24 cellular contexts compared by ENCODE assay signal in genomic region chr5:174464504-174465165, GRCh38.
DNase-seq lines count a peak whose midpoint lies in the region; ATAC-seq, FAIRE-seq and TF ChIP-seq lines count a peak whose summit lies in the region.
"Had no signal": no experiment of that assay in that cellular context is flagged by ENCODE, and none has a peak within 500 bp of the region (broad histone marks: within the 10 kb centered on the region; RNA-seq: fewer than 3 reads in every experiment).

No MANE protein-coding gene starts in this region.

- no peaks in the 10 kb centered on the region for H3F3A ChIP-seq in GM23338 (replicated peaks; ENCODE audit: low read depth)

- H3K27ac Mint-ChIP-seq in GM23338 (peak overlapping the region; percentile 83; the same call in 1 of the 2 replicates), astrocyte (ENCODE audit: unreplicated experiment) (no peak overlapping the region)
- H3K27ac Mint-ChIP-seq: dendritic cell treated with granulocyte-macrophage colony-stimulating factor and Interleukin-4, amounts not matched to agents 40 ng/mL and 50 ng/mL, for 4 days; memory B cell; stimulated activated naive CD8-positive, alpha-beta T cell treated with anti-CD3 and anti-CD28 coated beads, Interleukin-15, amount 100 ng/mL, for 72 hours; T-helper 2 cell treated with Interferon-gamma antibody and Interleukin-4, amounts not matched to agents 5 μg/mL and 100 μg/mL, for 36 hours had no signal

- intact Hi-C loops in A673 (cut with micrococcal nuclease; ENCODE audit: unreplicated experiment), result no loop called here

- H3K36me3 ChIP-seq in A673 (ENCODE audit: insufficient read depth, low read length, poor library complexity, severe bottlenecking), result no peaks in the 10 kb centered on the region
- H3K36me3 ChIP-seq in GM23338 (ENCODE audit: insufficient read depth), result no peaks in the 10 kb centered on the region
- no peaks in the 10 kb centered on the region for H3K36me3 ChIP-seq in astrocyte (ENCODE audit: insufficient read depth, low read length)
- no peaks in the 10 kb centered on the region for H3K36me3 ChIP-seq in keratinocyte (ENCODE audit: control insufficient read depth in 2 of 2, extremely low read depth in 1 of 2, insufficient read depth in 2 of 2, low read length in 2 of 2)
- H3K36me3 ChIP-seq: ascending aorta, heart right ventricle, right atrium auricular region had no signal

- dilution Hi-C loops in keratinocyte (cut with MboI; ENCODE audit: extremely low pct_ligation_motif_present, low sequenced_read_pairs), result no loop called here

- H3K9me3 Mint-ChIP-seq in GM23338 (no peaks in the 10 kb centered on the region; the same call in 2 of the 3 replicates), astrocyte (ENCODE audit: unreplicated experiment) (peaks cover 6% of the 10 kb centered on the region)

- TF ChIP-seq CTCF in A673 (conservative IDR thresholded peaks at IDR 0.05; ENCODE audit: low read depth, low read length) (peak; percentile 35; the same call in 1 of the 2 replicates), GM23338 (conservative IDR thresholded peaks at IDR 0.05; ENCODE audit: low read depth in 2 of 2) (peak in 1 of 2 experiments; percentile 54; a peak in 3 of 4 replicates), astrocyte (IDR thresholded peaks at IDR 0.05; ENCODE audit: insufficient read depth, low read depth, low read length) (peak; percentile 20), keratinocyte (optimal IDR thresholded peaks at IDR 0.05 in 1 of 3, IDR thresholded peaks at IDR 0.05 in 1 of 3, conservative IDR thresholded peaks at IDR 0.05 in 1 of 3; ENCODE audit: extremely low read depth in 1 of 3, insufficient read depth in 2 of 3, low read length in 3 of 3) (peak in 2 of 3 experiments; percentile 13 to 38)

- H3K4me1 Mint-ChIP-seq in GM23338 (peaks cover 20% of the 10 kb centered on the region), astrocyte (ENCODE audit: low read depth, unreplicated experiment) (no peaks in the 10 kb centered on the region)
- H3K4me1 Mint-ChIP-seq: memory B cell had no signal

- H3K4me3 ChIP-seq in A673 (ENCODE audit: low read depth, low read length, poor library complexity, severe bottlenecking) (no peak overlapping the region), GM23338 (no peak overlapping the region), astrocyte (ENCODE audit: insufficient read depth, low read depth, low read length) (no peak overlapping the region), keratinocyte (ENCODE audit: control insufficient read depth in 2 of 3, extremely low read depth in 1 of 3, insufficient read depth in 2 of 3, low read depth in 1 of 3, low read length in 3 of 3) (no peak overlapping the region)
- H3K4me3 ChIP-seq: ascending aorta, heart right ventricle, right atrium auricular region had no signal

- CTCF ChIA-PET in A673 (lab: Charles Lee), result no interaction called here

- no peak overlapping the region for H3K4me3 Mint-ChIP-seq in GM23338
- no peak overlapping the region for H3K4me3 Mint-ChIP-seq in astrocyte (ENCODE audit: unreplicated experiment)
- H3K4me3 Mint-ChIP-seq: dendritic cell treated with granulocyte-macrophage colony-stimulating factor and Interleukin-4, amounts not matched to agents 40 ng/mL and 50 ng/mL, for 4 days; memory B cell; stimulated activated naive CD8-positive, alpha-beta T cell treated with anti-CD3 and anti-CD28 coated beads, Interleukin-15, amount 100 ng/mL, for 72 hours; T-helper 2 cell treated with Interferon-gamma antibody and Interleukin-4, amounts not matched to agents 5 μg/mL and 100 μg/mL, for 36 hours had no signal

- H3K4me1 ChIP-seq in A673 (ENCODE audit: insufficient read depth, low read length, poor library complexity, severe bottlenecking), result no peaks in the 10 kb centered on the region
- peaks cover 12% of the 10 kb centered on the region for H3K4me1 ChIP-seq in GM23338 (ENCODE audit: insufficient read depth)
- H3K4me1 ChIP-seq in astrocyte (ENCODE audit: insufficient read depth, low read length), result no peaks in the 10 kb centered on the region
- peaks cover 12% of the 10 kb centered on the region for H3K4me1 ChIP-seq in keratinocyte (ENCODE audit: control insufficient read depth, extremely low read depth, insufficient read depth, low read length)
- H3K4me1 ChIP-seq: ascending aorta, heart right ventricle, right atrium auricular region had no signal

- H3K9me1 ChIP-seq in keratinocyte (ENCODE audit: control insufficient read depth, extremely low read depth, insufficient read depth, low read length), result no peaks in the 10 kb centered on the region

- H3K27me3 Mint-ChIP-seq in GM23338 (ENCODE audit: insufficient read depth, low read depth, poor library complexity) (no peaks in the 10 kb centered on the region), astrocyte (ENCODE audit: low read depth, unreplicated experiment) (peaks cover 12% of the 10 kb centered on the region)

- FAIRE-seq in astrocyte (lab: Jason Lieb, UNC), result no peak
- no peak for FAIRE-seq in keratinocyte (lab: Jason Lieb, UNC)
- FAIRE-seq: kidney had no signal

- H3K27ac ChIP-seq in A673 (ENCODE audit: low read depth, low read length, poor library complexity, severe bottlenecking) (no peak overlapping the region), GM23338 (ENCODE audit: low read depth) (no peak overlapping the region), astrocyte (ENCODE audit: low read depth, low read length) (no peak overlapping the region), keratinocyte (ENCODE audit: control insufficient read depth, insufficient read depth, low read length) (no peak overlapping the region)
- H3K27ac ChIP-seq: ascending aorta, heart right ventricle, right atrium auricular region had no signal

- H3K9ac ChIP-seq in astrocyte (ENCODE audit: low read length) (no peak overlapping the region), keratinocyte (ENCODE audit: control insufficient read depth, extremely low read depth, insufficient read depth, low read length) (no peak overlapping the region)

- no TSS peak for BruUV-seq in A673 (replicated peaks; lab: Mats Ljungman, UMichigan)

- no peak overlapping the region for H3K4me2 ChIP-seq in GM23338
- no peak overlapping the region for H3K4me2 ChIP-seq in astrocyte (ENCODE audit: low read length)
- H3K4me2 ChIP-seq in keratinocyte (ENCODE audit: control insufficient read depth, extremely low read depth, insufficient read depth, low read depth, low read length), result no peak overlapping the region

- no peaks in the 10 kb centered on the region for H3K9me3 ChIP-seq in A673 (ENCODE audit: low read depth, low read length, poor library complexity, severe bottlenecking)
- H3K9me3 ChIP-seq in astrocyte (ENCODE audit: insufficient read depth, low read depth, low read length), result no peaks in the 10 kb centered on the region
- no peaks in the 10 kb centered on the region for H3K9me3 ChIP-seq in keratinocyte (ENCODE audit: control insufficient read depth, low read depth, low read length)
- H3K9me3 ChIP-seq: heart right ventricle, right atrium auricular region had no signal

- no peaks in the 10 kb centered on the region for H3K79me2 ChIP-seq in GM23338 (replicated peaks; ENCODE audit: insufficient read depth)
- no peaks in the 10 kb centered on the region for H3K79me2 ChIP-seq in astrocyte (ENCODE audit: insufficient read depth, low read length)
- H3K79me2 ChIP-seq in keratinocyte (ENCODE audit: control insufficient read depth, insufficient read depth, low read length), result no peaks in the 10 kb centered on the region

- ATAC-seq in GM23338 (peak; percentile 63), GM18867 (IDR thresholded peaks at IDR 0.05; ENCODE audit: unreplicated experiment) (no peak)
- ATAC-seq: esophagus mucosa; heart right ventricle; stimulated activated naive CD8-positive, alpha-beta T cell treated with anti-CD3 and anti-CD28 coated beads, Interleukin-15, amount 100 ng/mL, for 72 hours had no signal

- DNase-seq in A673 (ENCODE audit: low spot score), result no peak
- DNase-seq in GM23338 (ENCODE audit: low spot score), result peak; percentile 39
- no peak for DNase-seq in astrocyte (ENCODE audit: low read depth)
- no peak for DNase-seq in keratinocyte (ENCODE audit: low read depth, low spot score)
- no peak for DNase-seq in foreskin melanocyte
- DNase-seq in activated CD4-positive, CD25-positive, alpha-beta regulatory T cell (lab: John Stamatoyannopoulos, UW), result no peak
- DNase-seq in NCI-H146 (lab: John Stamatoyannopoulos, UW), result no peak
- DNase-seq: ACHN; activated CD4-positive, alpha-beta T cell treated with anti-CD3 and anti-CD28 coated beads for 48 hours; activated naive CD4-positive, alpha-beta T cell; GDM1; heart right ventricle; kidney; NCI-H2081 treated with DMSO at 0.1 percent for 48 hours; NCI-H510A treated with DMSO at 0.1 percent for 48 hours; SHP77 treated with DMSO at 0.1 percent for 48 hours; stimulated activated naive CD8-positive, alpha-beta T cell treated with anti-CD3 and anti-CD28 coated beads, Interleukin-15, amount 100 ng/mL, for 72 hours had no signal

- H3K36me3 Mint-ChIP-seq in GM23338 (ENCODE audit: low read depth) (no peaks in the 10 kb centered on the region), astrocyte (ENCODE audit: low read depth, unreplicated experiment) (no peaks in the 10 kb centered on the region)
- H3K36me3 Mint-ChIP-seq: memory B cell had no signal

- H2AFZ ChIP-seq in GM23338 (peak overlapping the region; percentile 83), astrocyte (ENCODE audit: low read depth, low read length) (no peak overlapping the region), keratinocyte (ENCODE audit: control insufficient read depth, low read length) (no peak overlapping the region)

- H4K20me1 ChIP-seq in GM23338 (replicated peaks; ENCODE audit: insufficient read depth), result no peaks in the 10 kb centered on the region
- H4K20me1 ChIP-seq in astrocyte (ENCODE audit: insufficient read depth, low read length), result no peaks in the 10 kb centered on the region
- H4K20me1 ChIP-seq in keratinocyte (ENCODE audit: control insufficient read depth, extremely low read depth, insufficient read depth, low read length), result no peaks in the 10 kb centered on the region

- H3K27me3 ChIP-seq in A673 (replicated peaks; ENCODE audit: insufficient read depth, low read depth, low read length, poor library complexity) (no peaks in the 10 kb centered on the region), GM23338 (ENCODE audit: insufficient read depth) (no peaks in the 10 kb centered on the region), astrocyte (ENCODE audit: insufficient read depth, low read length) (no peaks in the 10 kb centered on the region), keratinocyte (ENCODE audit: control insufficient read depth, extremely low read depth, insufficient read depth, low read length) (no peaks in the 10 kb centered on the region)
- H3K27me3 ChIP-seq: ascending aorta, right atrium auricular region had no signal

- no peaks in the 10 kb centered on the region for H3K9me2 ChIP-seq in GM23338 (ENCODE audit: insufficient read depth)

- POLR2A ChIA-PET in A673 (lab: Charles Lee; ENCODE audit: low non-redundant PET), result no interaction called here

TF ChIP-seq in GM23338, 12 proteins besides CTCF, POLR2A, EP300 and RAD21 (continues in another document):
- TF ChIP-seq ZNF114 (CRISPR knock-in tag; IDR thresholded peaks at IDR 0.05) (no peak), STAT1 (IDR thresholded peaks at IDR 0.05; ENCODE audit: unreplicated experiment) (no peak), POLR2AphosphoS5 (IDR thresholded peaks at IDR 0.05; ENCODE audit: low read depth) (no peak)
